In genomic region chr1:175287377-175287776, GRCh38 we compare ENCODE assay signal across 10 cellular contexts.
DNase-seq lines count a peak whose midpoint lies in the region; ATAC-seq and TF ChIP-seq lines count a peak whose summit lies in the region.
"Had no signal": no experiment of that assay in that cellular context is flagged by ENCODE, and none has a peak within 500 bp of the region (broad histone marks: within the 10 kb centered on the region; RNA-seq: fewer than 3 reads in every experiment).

No MANE protein-coding gene starts in this region.

- H3K27ac ChIP-seq in vagina = peak overlapping the region; percentile 7
- no peak overlapping the region for H3K27ac ChIP-seq in esophagus squamous epithelium
- H3K27ac ChIP-seq: foreskin keratinocyte had no signal

- H3K36me3 ChIP-seq in vagina (no peaks in the 10 kb centered on the region), esophagus squamous epithelium (no peaks in the 10 kb centered on the region)
- H3K36me3 ChIP-seq: Peyer's patch had no signal

- H3K4me3 Mint-ChIP-seq in stimulated activated naive CD8-positive, alpha-beta T cell treated with anti-CD3 and anti-CD28 coated beads, Interleukin-15, amount 100 ng/mL, for 72 hours = peak overlapping the region; percentile 8 to 29

- H3K9me3 Mint-ChIP-seq in stimulated activated naive CD8-positive, alpha-beta T cell treated with anti-CD3 and anti-CD28 coated beads, Interleukin-15, amount 100 ng/mL, for 72 hours = peaks cover 0 to 11% of the 10 kb centered on the region in 2 donors

- H3K9me3 ChIP-seq in vagina (no peaks in the 10 kb centered on the region), esophagus squamous epithelium (no peaks in the 10 kb centered on the region)
- H3K9me3 ChIP-seq: Peyer's patch had no signal

- H3K4me3 ChIP-seq in vagina = no peak overlapping the region
- H3K4me3 ChIP-seq in esophagus squamous epithelium = no peak overlapping the region
- H3K4me3 ChIP-seq: Peyer's patch had no signal

- ATAC-seq in stimulated activated naive CD8-positive, alpha-beta T cell treated with anti-CD3 and anti-CD28 coated beads, Interleukin-15, amount 100 ng/mL, for 72 hours = peak; percentile 72
- no peak for ATAC-seq in stimulated activated naive CD8-positive, alpha-beta T cell treated with anti-CD3 and anti-CD28 coated beads, Interleukin-15, Interleukin-2, amounts not matched to agents 100 U/mL and 50 U/mL, for 24 hours
- ATAC-seq in HG02678 (IDR thresholded peaks at IDR 0.05; ENCODE audit: unreplicated experiment) = peak; percentile 88
- ATAC-seq: foreskin keratinocyte had no signal

- WGBS in esophagus squamous epithelium, 2 donors = 41 to 46% methylated on average over 3 of the region's 3 CpGs

- no peaks in the 10 kb centered on the region for H3K4me1 ChIP-seq in vagina
- no peaks in the 10 kb centered on the region for H3K4me1 ChIP-seq in esophagus squamous epithelium
- H3K4me1 ChIP-seq: foreskin keratinocyte, Peyer's patch had no signal

- intact Hi-C loops in vagina (cut with DNase I) (no loop called here), esophagus squamous epithelium (cut with DNase I) (no loop called here)

- H3K4me1 Mint-ChIP-seq in stimulated activated naive CD8-positive, alpha-beta T cell treated with anti-CD3 and anti-CD28 coated beads, Interleukin-15, amount 100 ng/mL, for 72 hours = peaks cover 14% of the 10 kb centered on the region

- H3K27ac Mint-ChIP-seq in stimulated activated naive CD8-positive, alpha-beta T cell treated with anti-CD3 and anti-CD28 coated beads, Interleukin-15, amount 100 ng/mL, for 72 hours = peak overlapping the region in 1 of 2 donors; percentile 87

- peaks cover 18% of the 10 kb centered on the region for H3K27me3 Mint-ChIP-seq in stimulated activated naive CD8-positive, alpha-beta T cell treated with anti-CD3 and anti-CD28 coated beads, Interleukin-15, amount 100 ng/mL, for 72 hours

- no peak for TF ChIP-seq POLR2A in vagina (IDR thresholded peaks at IDR 0.05)
- no peak for TF ChIP-seq POLR2A in esophagus squamous epithelium (IDR thresholded peaks at IDR 0.05)

- peak; percentile 10 to 15 for DNase-seq in stimulated activated naive CD8-positive, alpha-beta T cell treated with anti-CD3 and anti-CD28 coated beads, Interleukin-15, amount 100 ng/mL, for 72 hours
- no peak for DNase-seq in stimulated activated naive CD8-positive, alpha-beta T cell treated with anti-CD3 and anti-CD28 coated beads, Interleukin-15, Interleukin-2, amounts not matched to agents 100 U/mL and 50 U/mL, for 24 hours
- DNase-seq in NCI-H69 (lab: John Stamatoyannopoulos, UW) (peak; percentile 31), vagina (ENCODE audit: extremely low spot score in 2 of 2) (no peak), middle frontal gyrus (ENCODE audit: extremely low spot score, low spot score) (no peak), esophagus squamous epithelium (lab: John Stamatoyannopoulos, UW) (no peak), mucosa of gallbladder (ENCODE audit: low spot score) (no peak)
- DNase-seq: foreskin keratinocyte had no signal

- no peak for TF ChIP-seq CTCF in vagina (IDR thresholded peaks at IDR 0.05)
- no peak for TF ChIP-seq CTCF in esophagus squamous epithelium (IDR thresholded peaks at IDR 0.05)

- H3K27me3 ChIP-seq in vagina (no peaks in the 10 kb centered on the region), esophagus squamous epithelium (no peaks in the 10 kb centered on the region)
- H3K27me3 ChIP-seq: foreskin keratinocyte, Peyer's patch had no signal

Comparison
In these comparisons a context has a peak if more than half of its experiments do, and no peak if none do; other contexts are left out.
1. DNase-seq: peak in stimulated activated naive CD8-positive, alpha-beta T cell treated with anti-CD3 and anti-CD28 coated beads, Interleukin-15, amount 100 ng/mL, for 72 hours (2 of 2) and NCI-H69 (single experiment); none in stimulated activated naive CD8-positive, alpha-beta T cell treated with anti-CD3 and anti-CD28 coated beads, Interleukin-15, Interleukin-2, amounts not matched to agents 100 U/mL and 50 U/mL, for 24 hours (single experiment), vagina (0 of 2), middle frontal gyrus (single experiment), esophagus squamous epithelium (single experiment) and mucosa of gallbladder (single experiment).